In genomic region chr11:73907191-73907590, GRCh38 we compare ENCODE assay signal across 8 cellular contexts. TPM values are rescaled to one million over a fixed set of nuclear protein-coding genes. Genes with fewer than 3 reads are reported as not detected.
DNase-seq lines count a peak whose midpoint lies in the region; ATAC-seq lines count a peak whose summit lies in the region.

No MANE protein-coding gene starts in this region.

- POLR2A ChIA-PET in activated CD8-positive, alpha-beta T cell treated with anti-CD3 and anti-CD28 coated beads, Interleukin-2, amount 10 ng/mL, durations not matched to agents 7 days and 5 days (lab: Charles Lee): no interaction called here

- CTCF ChIA-PET in activated CD8-positive, alpha-beta T cell treated with anti-CD3 and anti-CD28 coated beads, Interleukin-2, amount 10 ng/mL, durations not matched to agents 7 days and 5 days (lab: Charles Lee): interaction anchor here (1.5 kb wide), 1 partner anchor 26 kb away, joined by 3 read pairs; no protein-coding TSS in a partner anchor

- no peaks in the 10 kb centered on the region for H3K4me1 Mint-ChIP-seq in activated CD8-positive, alpha-beta T cell treated with anti-CD3 and anti-CD28 coated beads, Interleukin-2, amount 10 ng/mL, durations not matched to agents 7 days and 5 days (ENCODE audit: low read depth)

- peak; percentile 70 for ATAC-seq in activated CD8-positive, alpha-beta T cell treated with anti-CD3 and anti-CD28 coated beads, Interleukin-2, amount 10 ng/mL, durations not matched to agents 7 days and 5 days
- ATAC-seq in GM18858 (IDR thresholded peaks at IDR 0.05; ENCODE audit: unreplicated experiment): no peak

- H3K9me3 Mint-ChIP-seq in activated CD8-positive, alpha-beta T cell treated with anti-CD3 and anti-CD28 coated beads, Interleukin-2, amount 10 ng/mL, durations not matched to agents 7 days and 5 days (ENCODE audit: insufficient read depth): no peaks in the 10 kb centered on the region

- no peaks in the 10 kb centered on the region for H3K27me3 Mint-ChIP-seq in activated CD8-positive, alpha-beta T cell treated with anti-CD3 and anti-CD28 coated beads, Interleukin-2, amount 10 ng/mL, durations not matched to agents 7 days and 5 days (ENCODE audit: low read depth)

- peaks cover 6% of the 10 kb centered on the region for H3K36me3 Mint-ChIP-seq in activated CD8-positive, alpha-beta T cell treated with anti-CD3 and anti-CD28 coated beads, Interleukin-2, amount 10 ng/mL, durations not matched to agents 7 days and 5 days (ENCODE audit: low read depth)

- H3K27ac Mint-ChIP-seq in activated CD8-positive, alpha-beta T cell treated with anti-CD3 and anti-CD28 coated beads, Interleukin-2, amount 10 ng/mL, durations not matched to agents 7 days and 5 days: no peak overlapping the region

- DNase-seq in AG20443 (ENCODE audit: low spot score) (peak; percentile 56), HS-5 (ENCODE audit: low read depth) (peak; percentile 38), iris pigment epithelial cell (ENCODE audit: low read depth) (peak; percentile 70), germinal center (ENCODE audit: low spot score) (no peak), putamen (ENCODE audit: low spot score) (no peak), NCI-H2171 treated with DMSO at 0.1 percent for 48 hours (lab: John Stamatoyannopoulos, UW) (no peak)
- DNase-seq in activated CD8-positive, alpha-beta T cell treated with anti-CD3 and anti-CD28 coated beads, Interleukin-2, amount 10 ng/mL, durations not matched to agents 7 days and 5 days: no peak

- H3K4me3 Mint-ChIP-seq in activated CD8-positive, alpha-beta T cell treated with anti-CD3 and anti-CD28 coated beads, Interleukin-2, amount 10 ng/mL, durations not matched to agents 7 days and 5 days: no peak overlapping the region

RNA-seq across cellular contexts. Expression of gene PAAF1, which starts 30.4 kb away (rescaled TPM):
- 10 to 100 TPM; 17.9 to 19.6 TPM for total RNA-seq in activated CD8-positive, alpha-beta T cell treated with anti-CD3 and anti-CD28 coated beads, Interleukin-2, amount 10 ng/mL, durations not matched to agents 7 days and 5 days

RNA-seq across cellular contexts. Expression of gene COA4, which starts 30.5 kb away (rescaled TPM):
- total RNA-seq in activated CD8-positive, alpha-beta T cell treated with anti-CD3 and anti-CD28 coated beads, Interleukin-2, amount 10 ng/mL, durations not matched to agents 7 days and 5 days: 10 to 100 TPM; 62.0 to 67.7 TPM

RNA-seq across cellular contexts. Expression of gene DNAJB13, which starts 43.6 kb away (rescaled TPM):
- not detected for total RNA-seq in activated CD8-positive, alpha-beta T cell treated with anti-CD3 and anti-CD28 coated beads, Interleukin-2, amount 10 ng/mL, durations not matched to agents 7 days and 5 days

Comparison
In these comparisons a context has a peak if more than half of its experiments do, and no peak if none do; other contexts are left out.
1. DNase-seq: peak in AG20443 (single experiment), HS-5 (single experiment) and iris pigment epithelial cell (single experiment); none in activated CD8-positive, alpha-beta T cell treated with anti-CD3 and anti-CD28 coated beads, Interleukin-2, amount 10 ng/mL, durations not matched to agents 7 days and 5 days (single experiment), germinal center (single experiment), putamen (single experiment) and NCI-H2171 treated with DMSO at 0.1 percent for 48 hours (single experiment).